Comparison of ENCODE assay signal across 15 cellular contexts in the genomic region with DNA sequence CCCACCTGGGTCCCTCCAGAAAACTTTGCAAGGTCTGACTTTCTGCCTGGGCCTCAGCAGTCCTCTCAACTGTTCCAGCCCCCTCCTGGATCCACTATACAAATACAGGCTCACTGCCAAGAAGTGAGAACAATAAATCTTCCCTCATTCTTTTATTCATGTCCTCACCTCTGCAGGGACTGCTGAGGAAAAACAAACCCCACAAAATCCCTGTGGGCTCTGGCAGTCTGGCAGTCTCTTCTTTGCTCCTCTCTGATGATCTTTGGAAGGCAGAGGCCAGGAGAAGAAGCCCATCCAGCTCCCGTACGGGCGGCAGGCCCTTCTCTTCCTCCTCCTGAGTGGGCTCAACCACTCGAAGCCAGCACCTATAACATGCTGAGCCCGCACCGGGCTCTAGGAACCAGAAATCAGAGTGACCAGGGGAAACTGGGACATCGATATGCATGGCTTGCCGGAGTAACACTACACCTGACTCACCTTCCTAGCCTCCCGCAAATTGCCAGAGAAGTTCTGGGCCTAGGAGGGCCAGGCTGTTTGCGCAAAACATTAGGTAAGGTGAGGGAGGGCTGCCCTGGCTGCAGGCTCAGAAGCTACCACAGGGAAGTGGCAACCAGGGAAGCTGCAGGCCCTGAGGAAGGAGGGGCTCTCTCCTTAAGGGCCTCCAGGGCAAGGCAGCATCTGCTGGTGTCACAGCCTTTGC. TPM values are rescaled to one million over a fixed set of nuclear protein-coding genes. Genes with fewer than 3 reads are reported as not detected.
DNase-seq lines count a peak whose midpoint lies in the region; ATAC-seq and TF ChIP-seq lines count a peak whose summit lies in the region.
"Had no signal": no experiment of that assay in that cellular context is flagged by ENCODE, and none has a peak within 500 bp of the region (broad histone marks: within the 10 kb centered on the region; RNA-seq: fewer than 3 reads in every experiment).

No MANE protein-coding gene starts in this region.

- no peaks in the 10 kb centered on the region for H3K9me3 Mint-ChIP-seq in type B pancreatic cell
- H3K9me3 Mint-ChIP-seq: activated CD4-positive, alpha-beta T cell treated with anti-CD3 and anti-CD28 coated beads, Interleukin-2, amount 10 ng/mL, durations not matched to agents 24 days and 14 days; activated T-cell treated with anti-CD3 and anti-CD28 coated beads, Interleukin-2, amount 50 U/mL, for 24 hours; dendritic cell treated with granulocyte-macrophage colony-stimulating factor and Interleukin-4, amounts not matched to agents 40 ng/mL and 50 ng/mL, for 4 days; stimulated activated naive CD8-positive, alpha-beta T cell treated with anti-CD3 and anti-CD28 coated beads, Interleukin-15, Interleukin-2, amounts not matched to agents 100 ng/mL and 50 ng/mL, for 24 hours had no signal

- H3K4me3 ChIP-seq in fibroblast of the aortic adventitia (ENCODE audit: low read depth, low read length), result no peak overlapping the region
- H3K4me3 ChIP-seq: Peyer's patch, skin epidermis had no signal

- H3K36me3 Mint-ChIP-seq in type B pancreatic cell, result no peaks in the 10 kb centered on the region

- ATAC-seq in HG02852 (IDR thresholded peaks at IDR 0.05; ENCODE audit: unreplicated experiment) (no peak), GM19463 (IDR thresholded peaks at IDR 0.05; ENCODE audit: unreplicated experiment) (no peak)
- ATAC-seq: T-helper 17 cell had no signal

- H3K27ac Mint-ChIP-seq in type B pancreatic cell, result peak overlapping the region; percentile 6
- H3K27ac Mint-ChIP-seq: activated CD4-positive, alpha-beta T cell treated with anti-CD3 and anti-CD28 coated beads, Interleukin-2, amount 10 ng/mL, durations not matched to agents 24 days and 14 days; activated T-cell treated with anti-CD3 and anti-CD28 coated beads, Interleukin-2, amount 50 U/mL, for 24 hours; dendritic cell treated with granulocyte-macrophage colony-stimulating factor and Interleukin-4, amounts not matched to agents 40 ng/mL and 50 ng/mL, for 4 days; stimulated activated naive CD8-positive, alpha-beta T cell treated with anti-CD3 and anti-CD28 coated beads, Interleukin-15, Interleukin-2, amounts not matched to agents 100 ng/mL and 50 ng/mL, for 24 hours; T-helper 17 cell had no signal

- peaks cover 55% of the 10 kb centered on the region for H3K4me1 Mint-ChIP-seq in type B pancreatic cell (ENCODE audit: unreplicated experiment)
- H3K4me1 Mint-ChIP-seq: T-helper 17 cell had no signal

- DNase-seq in NCI-H2081 (lab: John Stamatoyannopoulos, UW) (peak; percentile 22 to 47), NCI-H2081 treated with DMSO at 0.1 percent for 48 hours (lab: John Stamatoyannopoulos, UW) (no peak), NCI-H510A (lab: John Stamatoyannopoulos, UW) (peak; percentile 61), fibroblast of the aortic adventitia (ENCODE audit: low read depth) (peak; percentile 28), type B pancreatic cell (ENCODE audit: extremely low spot score, unreplicated experiment) (no peak), DMS114 treated with DMSO at 0.1 percent for 48 hours (lab: John Stamatoyannopoulos, UW; ENCODE audit: unreplicated experiment) (no peak)
- DNase-seq: activated CD4-positive, alpha-beta T cell treated with anti-CD3 and anti-CD28 coated beads, Interleukin-2, amount 10 ng/mL, durations not matched to agents 24 days and 14 days; activated T-cell treated with anti-CD3 and anti-CD28 coated beads, Interleukin-2, amount 50 U/mL, for 24 hours; Peyer's patch; T-helper 17 cell had no signal

- H3K4me3 Mint-ChIP-seq in type B pancreatic cell, result peak overlapping the region; percentile 1
- H3K4me3 Mint-ChIP-seq: activated CD4-positive, alpha-beta T cell treated with anti-CD3 and anti-CD28 coated beads, Interleukin-2, amount 10 ng/mL, durations not matched to agents 24 days and 14 days; activated T-cell treated with anti-CD3 and anti-CD28 coated beads, Interleukin-2, amount 50 U/mL, for 24 hours; dendritic cell treated with granulocyte-macrophage colony-stimulating factor and Interleukin-4, amounts not matched to agents 40 ng/mL and 50 ng/mL, for 4 days; stimulated activated naive CD8-positive, alpha-beta T cell treated with anti-CD3 and anti-CD28 coated beads, Interleukin-15, Interleukin-2, amounts not matched to agents 100 ng/mL and 50 ng/mL, for 24 hours; T-helper 17 cell had no signal

- TF ChIP-seq CTCF in fibroblast of the aortic adventitia (IDR thresholded peaks at IDR 0.05; ENCODE audit: insufficient read depth, low read length) (no peak), type B pancreatic cell (conservative IDR thresholded peaks at IDR 0.05) (no peak)

- H3K27me3 Mint-ChIP-seq in type B pancreatic cell, result peaks cover 15% of the 10 kb centered on the region

RNA-seq across cellular contexts. Expression of a gene that starts 24.2 kb away (rescaled TPM):
- total RNA-seq in fibroblast of the aortic adventitia (ENCODE audit: low replicate concordance) (0.09 TPM in 1 of 2 replicates, not detected in the other), type B pancreatic cell (ENCODE audit: low replicate concordance) (0.81 and 2.6 TPM in 2 replicates)

Comparison
In these comparisons a context has a peak if more than half of its experiments do, and no peak if none do; other contexts are left out.
1. DNase-seq: peak in NCI-H2081 (2 of 2), NCI-H510A (single experiment) and fibroblast of the aortic adventitia (single experiment); none in NCI-H2081 treated with DMSO at 0.1 percent for 48 hours (single experiment), type B pancreatic cell (single experiment) and DMS114 treated with DMSO at 0.1 percent for 48 hours (single experiment).